In genomic region chr3:71511037-71511436, GRCh38 we compare ENCODE assay signal across 11 cellular contexts.
DNase-seq lines count a peak whose midpoint lies in the region; ATAC-seq and TF ChIP-seq lines count a peak whose summit lies in the region.
"Had no signal": no experiment of that assay in that cellular context is flagged by ENCODE, and none has a peak within 500 bp of the region (broad histone marks: within the 10 kb centered on the region; RNA-seq: fewer than 3 reads in every experiment).

No MANE protein-coding gene starts in this region.

- no peaks in the 10 kb centered on the region for H3K9me2 ChIP-seq in GM23338 (ENCODE audit: insufficient read depth)

- no peak overlapping the region for H3K9ac ChIP-seq in SK-N-MC (ENCODE audit: insufficient read length)
- H3K9ac ChIP-seq in skeletal muscle satellite cell (ENCODE audit: low read depth, low read length): peak overlapping the region; percentile 13

- H3K4me1 ChIP-seq in GM23338 (ENCODE audit: insufficient read depth) (peaks cover 21% of the 10 kb centered on the region), skeletal muscle satellite cell (ENCODE audit: control insufficient read depth, insufficient read depth, low read length) (peaks cover 46% of the 10 kb centered on the region)

- DNase-seq in GM23338 (ENCODE audit: low spot score): no peak
- no peak for DNase-seq in SK-N-MC (ENCODE audit: low read depth, low spot score)
- peak; percentile 72 for DNase-seq in fibroblast of peridontal ligament (ENCODE audit: extremely low read depth)
- DNase-seq in stimulated activated CD4-positive, alpha-beta T cell treated with anti-CD3 and anti-CD28 coated beads, Interleukin-2, amount 100 ng/mL, for 48 hours: no peak
- DNase-seq in C1 segment of cervical spinal cord (lab: John Stamatoyannopoulos, UW): no peak
- no peak for DNase-seq in stimulated activated CD4-positive, alpha-beta T cell treated with anti-CD3 and anti-CD28 coated beads, Interleukin-15, amount 100 ng/mL, for 24 hours
- no peak for DNase-seq in activated CD8-positive, alpha-beta T cell treated with anti-CD3 and anti-CD28 coated beads, Interleukin-2, amount 10 ng/mL, durations not matched to agents 7 days and 5 days
- DNase-seq: kidney, NCI-H2171, right cardiac atrium had no signal

- no peak overlapping the region for H3K4me3 Mint-ChIP-seq in GM23338
- H3K4me3 Mint-ChIP-seq in activated CD8-positive, alpha-beta T cell treated with anti-CD3 and anti-CD28 coated beads, Interleukin-2, amount 10 ng/mL, durations not matched to agents 7 days and 5 days: no peak overlapping the region

- no peaks in the 10 kb centered on the region for H3F3A ChIP-seq in GM23338 (replicated peaks; ENCODE audit: low read depth)

- H3K9me3 ChIP-seq in SK-N-MC (ENCODE audit: low read depth, low read length): no peaks in the 10 kb centered on the region
- H3K9me3 ChIP-seq in skeletal muscle satellite cell (replicated peaks; ENCODE audit: low read length): no peaks in the 10 kb centered on the region

- peak; percentile 20; the same call in 2 of the 3 replicates for ATAC-seq in GM23338
- ATAC-seq in activated CD8-positive, alpha-beta T cell treated with anti-CD3 and anti-CD28 coated beads, Interleukin-2, amount 10 ng/mL, durations not matched to agents 7 days and 5 days: no peak
- ATAC-seq: right cardiac atrium had no signal

- H3K4me2 ChIP-seq in GM23338 (peak overlapping the region; percentile 9; the same call in 1 of the 2 replicates), skeletal muscle satellite cell (ENCODE audit: low read length) (peak overlapping the region; percentile 35)

- no peak overlapping the region for H3K27ac Mint-ChIP-seq in GM23338
- H3K27ac Mint-ChIP-seq in activated CD8-positive, alpha-beta T cell treated with anti-CD3 and anti-CD28 coated beads, Interleukin-2, amount 10 ng/mL, durations not matched to agents 7 days and 5 days: no peak overlapping the region

- H3K27me3 Mint-ChIP-seq in GM23338 (ENCODE audit: insufficient read depth, low read depth, poor library complexity): no peaks in the 10 kb centered on the region
- H3K27me3 Mint-ChIP-seq in activated CD8-positive, alpha-beta T cell treated with anti-CD3 and anti-CD28 coated beads, Interleukin-2, amount 10 ng/mL, durations not matched to agents 7 days and 5 days (ENCODE audit: low read depth): no peaks in the 10 kb centered on the region

- no peaks in the 10 kb centered on the region for H3K36me3 ChIP-seq in GM23338 (ENCODE audit: insufficient read depth)
- H3K36me3 ChIP-seq in SK-N-MC (ENCODE audit: insufficient read depth, low read length): no peaks in the 10 kb centered on the region
- no peaks in the 10 kb centered on the region for H3K36me3 ChIP-seq in skeletal muscle satellite cell (ENCODE audit: insufficient read depth, low read length)

- POLR2A ChIA-PET in activated CD8-positive, alpha-beta T cell treated with anti-CD3 and anti-CD28 coated beads, Interleukin-2, amount 10 ng/mL, durations not matched to agents 7 days and 5 days (lab: Charles Lee): interaction anchor here (0.8 kb wide), 1 partner anchor 57 kb away, joined by 3 read pairs; no protein-coding TSS in a partner anchor

- peaks cover 32% of the 10 kb centered on the region for H3K4me1 Mint-ChIP-seq in GM23338
- H3K4me1 Mint-ChIP-seq in activated CD8-positive, alpha-beta T cell treated with anti-CD3 and anti-CD28 coated beads, Interleukin-2, amount 10 ng/mL, durations not matched to agents 7 days and 5 days (ENCODE audit: low read depth): peaks cover 18% of the 10 kb centered on the region

- H3K27me3 ChIP-seq in GM23338 (ENCODE audit: insufficient read depth) (no peaks in the 10 kb centered on the region), skeletal muscle satellite cell (ENCODE audit: control insufficient read depth, insufficient read depth, low read length) (no peaks in the 10 kb centered on the region)

- H3K79me2 ChIP-seq in GM23338 (replicated peaks; ENCODE audit: insufficient read depth): no peaks in the 10 kb centered on the region

- H3K4me3 ChIP-seq in GM23338 (no peak overlapping the region), SK-N-MC (peak overlapping the region; percentile 12; the same call in 1 of the 2 replicates), skeletal muscle satellite cell (ENCODE audit: low read length) (no peak overlapping the region)

- H3K27ac ChIP-seq in GM23338 (ENCODE audit: low read depth): no peak overlapping the region
- peak overlapping the region; percentile 73 for H3K27ac ChIP-seq in SK-N-MC

- no peaks in the 10 kb centered on the region for H3K36me3 Mint-ChIP-seq in GM23338 (ENCODE audit: low read depth)
- H3K36me3 Mint-ChIP-seq in activated CD8-positive, alpha-beta T cell treated with anti-CD3 and anti-CD28 coated beads, Interleukin-2, amount 10 ng/mL, durations not matched to agents 7 days and 5 days (ENCODE audit: low read depth): no peaks in the 10 kb centered on the region

- no peaks in the 10 kb centered on the region for H3K9me3 Mint-ChIP-seq in GM23338
- no peaks in the 10 kb centered on the region for H3K9me3 Mint-ChIP-seq in activated CD8-positive, alpha-beta T cell treated with anti-CD3 and anti-CD28 coated beads, Interleukin-2, amount 10 ng/mL, durations not matched to agents 7 days and 5 days (ENCODE audit: insufficient read depth)

- H4K20me1 ChIP-seq in GM23338 (replicated peaks; ENCODE audit: insufficient read depth): no peaks in the 10 kb centered on the region

- CTCF ChIA-PET in activated CD8-positive, alpha-beta T cell treated with anti-CD3 and anti-CD28 coated beads, Interleukin-2, amount 10 ng/mL, durations not matched to agents 7 days and 5 days (lab: Charles Lee): interaction anchor here (0.9 to 2.9 kb wide), 27 partner anchors 9 to 448 kb away, joined by 3 to 17 read pairs (median 4); no protein-coding TSS in a partner anchor

- no peak overlapping the region for H2AFZ ChIP-seq in GM23338

- TF ChIP-seq CTCF in GM23338 (conservative IDR thresholded peaks at IDR 0.05; ENCODE audit: low read depth in 2 of 2): no peak

TF ChIP-seq in GM23338, 12 proteins besides CTCF, POLR2A, EP300 and RAD21:
- no peak for TF ChIP-seq ETS1 (IDR thresholded peaks at IDR 0.05)
